In genomic region chr2:88345842-88346241, GRCh38 we compare ENCODE assay signal across 6 cellular contexts.
"Had no signal": no experiment of that assay in that cellular context is flagged by ENCODE, and none has a peak within 500 bp of the region (broad histone marks: within the 10 kb centered on the region; RNA-seq: fewer than 3 reads in every experiment).

No MANE protein-coding gene starts in this region.

- H3K27ac ChIP-seq: HL-60 had no signal

- H3K36me3 Mint-ChIP-seq: IgD-negative memory B cell had no signal

- DNase-seq: H9, HCEC 1CT had no signal

- ATAC-seq: GM23338, HepG2 had no signal

- H3K4me3 Mint-ChIP-seq: GM23338, H9, IgD-negative memory B cell had no signal

- H2AFZ ChIP-seq: GM23338 had no signal

- H3K27ac Mint-ChIP-seq: GM23338, H9 had no signal

- H3K4me3 ChIP-seq: GM23338 had no signal

- H3K4me2 ChIP-seq: GM23338 had no signal
